ENCODE assay signal across 16 cellular contexts in the genomic region with DNA sequence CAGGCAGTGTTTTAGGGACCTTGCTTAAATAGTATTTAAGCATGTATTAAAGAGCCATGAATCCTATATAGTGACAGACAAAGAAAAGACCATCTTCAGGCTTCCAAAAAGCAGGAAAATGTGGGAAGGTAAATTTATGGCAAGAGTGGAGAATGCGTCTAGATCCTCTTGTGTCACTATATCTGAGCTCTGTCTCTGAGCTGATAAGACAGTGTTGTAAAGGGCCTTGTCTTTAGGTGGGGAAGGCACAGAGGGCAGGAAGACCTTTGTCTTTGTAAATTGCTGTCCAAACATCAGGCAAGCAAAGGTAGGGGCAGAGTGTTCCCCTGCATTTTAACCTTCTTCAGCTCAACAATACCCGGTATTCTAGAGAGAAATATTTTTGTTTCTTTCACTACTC.
"Had no signal": no experiment of that assay in that cellular context is flagged by ENCODE, and none has a peak within 500 bp of the region (broad histone marks: within the 10 kb centered on the region; RNA-seq: fewer than 3 reads in every experiment).

No MANE protein-coding gene starts in this region.

- H3K4me3 Mint-ChIP-seq: activated naive CD4-positive, alpha-beta T cell treated with anti-CD3 and anti-CD28 coated beads, Interleukin-2, amount 50 U/mL, for 24 hours; brain; immature natural killer cell; natural killer cell; T-helper 2 cell treated with Interferon-gamma antibody and Interleukin-4, amounts not matched to agents 5 μg/mL and 100 μg/mL, for 36 hours had no signal

- H3K4me1 Mint-ChIP-seq: activated naive CD4-positive, alpha-beta T cell treated with anti-CD3 and anti-CD28 coated beads, Interleukin-2, amount 50 U/mL, for 24 hours; immature natural killer cell; natural killer cell had no signal

- H3K4me3 ChIP-seq: lower lobe of right lung, prostate gland, suprapubic skin, upper lobe of left lung had no signal

- DNase-seq: activated CD4-positive, alpha-beta T cell treated with anti-CD3 and anti-CD28 coated beads for 48 hours; dermis blood vessel endothelial cell; immature natural killer cell; lower lobe of right lung; natural killer cell; occipital lobe; stimulated activated CD4-positive, alpha-beta T cell treated with anti-CD3 and anti-CD28 coated beads, Interleukin-2, amount 100 ng/mL, for 48 hours; stimulated activated naive CD8-positive, alpha-beta T cell treated with anti-CD3 and anti-CD28 coated beads, Interleukin-15, Interleukin-2, amounts not matched to agents 100 U/mL and 50 U/mL, for 24 hours; SW 1271; upper lobe of left lung had no signal

- H3K27me3 Mint-ChIP-seq: activated naive CD4-positive, alpha-beta T cell treated with anti-CD3 and anti-CD28 coated beads, Interleukin-2, amount 50 U/mL, for 24 hours; brain had no signal

- H3K27ac Mint-ChIP-seq: activated naive CD4-positive, alpha-beta T cell treated with anti-CD3 and anti-CD28 coated beads, Interleukin-2, amount 50 U/mL, for 24 hours; activated T-helper 2 cell treated with anti-CD3 and anti-CD28 coated beads, Interferon-gamma antibody, Interleukin-2, Interleukin-4, amounts not matched to agents 10 μg/mL and 5 μg/mL and 100 μg/mL, durations not matched to agents 14 hours and 24 hours and 36 hours; brain; immature natural killer cell; natural killer cell; T-helper 2 cell treated with Interferon-gamma antibody and Interleukin-4, amounts not matched to agents 5 μg/mL and 100 μg/mL, for 36 hours had no signal

- H3K36me3 ChIP-seq: lower lobe of right lung, prostate gland, suprapubic skin, upper lobe of left lung had no signal

- H3K4me1 ChIP-seq: lower lobe of right lung, prostate gland, suprapubic skin, upper lobe of left lung had no signal

- ATAC-seq: lower lobe of right lung; natural killer cell; stimulated activated naive CD8-positive, alpha-beta T cell treated with anti-CD3 and anti-CD28 coated beads, Interleukin-15, Interleukin-2, amounts not matched to agents 100 U/mL and 50 U/mL, for 24 hours had no signal

- H3K36me3 Mint-ChIP-seq: activated naive CD4-positive, alpha-beta T cell treated with anti-CD3 and anti-CD28 coated beads, Interleukin-2, amount 50 U/mL, for 24 hours; brain; immature natural killer cell; natural killer cell had no signal

- H3K9me3 ChIP-seq: lower lobe of right lung, prostate gland, suprapubic skin, upper lobe of left lung had no signal

- H3K9me3 Mint-ChIP-seq: activated naive CD4-positive, alpha-beta T cell treated with anti-CD3 and anti-CD28 coated beads, Interleukin-2, amount 50 U/mL, for 24 hours; activated T-helper 2 cell treated with anti-CD3 and anti-CD28 coated beads, Interferon-gamma antibody, Interleukin-2, Interleukin-4, amounts not matched to agents 10 μg/mL and 5 μg/mL and 100 μg/mL, durations not matched to agents 14 hours and 24 hours and 36 hours; immature natural killer cell; natural killer cell; T-helper 2 cell treated with Interferon-gamma antibody and Interleukin-4, amounts not matched to agents 5 μg/mL and 100 μg/mL, for 36 hours had no signal

- H3K27me3 ChIP-seq: suprapubic skin, upper lobe of left lung had no signal

- H3K27ac ChIP-seq: lower lobe of right lung, prostate gland, suprapubic skin, upper lobe of left lung had no signal
